In genomic region chr7:45689797-45690761, GRCh38 we compare ENCODE assay signal across 1 cellular context.
TF ChIP-seq lines count a peak whose summit lies in the region.

No MANE protein-coding gene starts in this region.

TF ChIP-seq in endothelial cell of umbilical vein, 7 proteins besides CTCF, POLR2A, EP300 and RAD21:
- TF ChIP-seq MAX (IDR thresholded peaks at IDR 0.05; ENCODE audit: insufficient read depth, insufficient read length) (no peak), MYC (IDR thresholded peaks at IDR 0.05; ENCODE audit: low read depth, low read length) (no peak), POLR2AphosphoS5 (IDR thresholded peaks at IDR 0.05; ENCODE audit: insufficient read depth, low read depth, low read length) (no peak), GATA2 (IDR thresholded peaks at IDR 0.05; ENCODE audit: insufficient read depth, insufficient read length, low read depth, low read length) (no peak), FOS (IDR thresholded peaks at IDR 0.05; ENCODE audit: borderline replicate concordance, insufficient read depth, low read length) (no peak), EZH2 (IDR thresholded peaks at IDR 0.05; ENCODE audit: borderline replicate concordance, low read depth, low read length, severe bottlenecking) (no peak), JUN (IDR thresholded peaks at IDR 0.05; ENCODE audit: borderline replicate concordance, insufficient read depth, insufficient read length, low read depth) (no peak)
TF ChIP-seq in endothelial cell of umbilical vein: peak in this region for 0.
